Comparison of ENCODE assay signal across 2 cellular contexts in the genomic region with DNA sequence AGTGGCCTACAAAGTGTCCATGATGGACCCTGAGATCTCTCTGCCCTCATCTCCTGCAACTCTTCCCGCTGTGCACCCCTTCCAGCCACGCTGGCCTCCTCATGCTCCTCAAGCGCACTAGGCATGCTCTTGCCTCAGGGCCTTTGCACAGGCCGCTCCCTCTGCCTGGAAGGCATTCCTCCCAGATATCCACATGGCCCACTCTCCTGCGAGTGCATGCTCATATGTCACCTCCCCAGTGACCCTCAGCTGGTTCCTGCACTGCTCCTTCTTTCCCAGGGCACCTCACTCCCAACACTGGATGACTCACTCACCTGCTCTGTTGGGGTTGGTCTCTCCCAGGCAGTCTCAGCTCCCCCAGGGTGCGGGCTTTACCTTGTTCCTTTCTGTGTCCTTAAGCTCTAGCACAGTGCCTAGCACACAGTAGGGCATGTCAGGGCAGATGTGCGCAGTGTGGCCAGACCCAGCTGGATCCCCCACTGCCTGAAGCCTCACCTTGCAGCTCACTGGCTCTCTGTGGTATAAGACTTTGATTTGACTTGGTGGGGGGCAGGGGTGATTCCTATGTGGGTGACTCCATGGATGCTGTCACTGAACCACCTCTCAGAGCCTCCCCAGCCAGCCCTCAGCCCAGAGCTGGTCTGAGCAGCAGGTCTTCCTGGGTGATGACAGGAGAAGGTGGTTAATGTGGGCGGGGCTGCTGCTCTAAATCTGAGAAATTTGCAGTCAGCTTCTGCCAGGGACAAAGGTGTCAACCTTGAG.
TF ChIP-seq lines count a peak whose summit lies in the region.

No MANE protein-coding gene starts in this region.

TF ChIP-seq in HEK293, 187 proteins besides CTCF, POLR2A, EP300 and RAD21 (continues in another document):
- TF ChIP-seq, protein P1, sequence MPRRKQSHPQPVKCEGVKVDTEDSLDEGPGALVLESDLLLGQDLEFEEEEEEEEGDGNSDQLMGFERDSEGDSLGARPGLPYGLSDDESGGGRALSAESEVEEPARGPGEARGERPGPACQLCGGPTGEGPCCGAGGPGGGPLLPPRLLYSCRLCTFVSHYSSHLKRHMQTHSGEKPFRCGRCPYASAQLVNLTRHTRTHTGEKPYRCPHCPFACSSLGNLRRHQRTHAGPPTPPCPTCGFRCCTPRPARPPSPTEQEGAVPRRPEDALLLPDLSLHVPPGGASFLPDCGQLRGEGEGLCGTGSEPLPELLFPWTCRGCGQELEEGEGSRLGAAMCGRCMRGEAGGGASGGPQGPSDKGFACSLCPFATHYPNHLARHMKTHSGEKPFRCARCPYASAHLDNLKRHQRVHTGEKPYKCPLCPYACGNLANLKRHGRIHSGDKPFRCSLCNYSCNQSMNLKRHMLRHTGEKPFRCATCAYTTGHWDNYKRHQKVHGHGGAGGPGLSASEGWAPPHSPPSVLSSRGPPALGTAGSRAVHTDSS (tag by site-specific recombination; IDR thresholded peaks at IDR 0.05) = no peak
- TF ChIP-seq ZNF324 (tag by site-specific recombination; IDR thresholded peaks at IDR 0.05) (no peak), ZNF133 (tag by site-specific recombination; IDR thresholded peaks at IDR 0.05) (no peak), ZSCAN30 (tag by site-specific recombination; IDR thresholded peaks at IDR 0.05) (no peak), ZNF571 (tag by site-specific recombination; IDR thresholded peaks at IDR 0.05) (no peak), ZFHX2 (tag by site-specific recombination; conservative IDR thresholded peaks at IDR 0.05) (peak; percentile 67), GLIS2 (tag by site-specific recombination; IDR thresholded peaks at IDR 0.05) (peak; percentile 60), ZNF670 (tag by site-specific recombination; IDR thresholded peaks at IDR 0.05; ENCODE audit: low read depth) (no peak), ZBTB8A (tag by site-specific recombination; IDR thresholded peaks at IDR 0.05) (no peak), ZNF791 (tag by site-specific recombination; IDR thresholded peaks at IDR 0.05) (no peak), ZFP37 (tag by site-specific recombination; IDR thresholded peaks at IDR 0.05) (no peak), ZNF747 (tag by site-specific recombination; IDR thresholded peaks at IDR 0.05) (no peak), ZNF157 (tag by site-specific recombination; IDR thresholded peaks at IDR 0.05) (no peak), YY2 (tag by site-specific recombination; IDR thresholded peaks at IDR 0.05) (no peak), ZSCAN16 (tag by site-specific recombination; IDR thresholded peaks at IDR 0.05) (no peak), ZNF350 (tag by site-specific recombination; IDR thresholded peaks at IDR 0.05) (no peak)
- TF ChIP-seq, protein P2, sequence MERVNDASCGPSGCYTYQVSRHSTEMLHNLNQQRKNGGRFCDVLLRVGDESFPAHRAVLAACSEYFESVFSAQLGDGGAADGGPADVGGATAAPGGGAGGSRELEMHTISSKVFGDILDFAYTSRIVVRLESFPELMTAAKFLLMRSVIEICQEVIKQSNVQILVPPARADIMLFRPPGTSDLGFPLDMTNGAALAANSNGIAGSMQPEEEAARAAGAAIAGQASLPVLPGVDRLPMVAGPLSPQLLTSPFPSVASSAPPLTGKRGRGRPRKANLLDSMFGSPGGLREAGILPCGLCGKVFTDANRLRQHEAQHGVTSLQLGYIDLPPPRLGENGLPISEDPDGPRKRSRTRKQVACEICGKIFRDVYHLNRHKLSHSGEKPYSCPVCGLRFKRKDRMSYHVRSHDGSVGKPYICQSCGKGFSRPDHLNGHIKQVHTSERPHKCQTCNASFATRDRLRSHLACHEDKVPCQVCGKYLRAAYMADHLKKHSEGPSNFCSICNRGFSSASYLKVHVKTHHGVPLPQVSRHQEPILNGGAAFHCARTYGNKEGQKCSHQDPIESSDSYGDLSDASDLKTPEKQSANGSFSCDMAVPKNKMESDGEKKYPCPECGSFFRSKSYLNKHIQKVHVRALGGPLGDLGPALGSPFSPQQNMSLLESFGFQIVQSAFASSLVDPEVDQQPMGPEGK (tag by site-specific recombination; IDR thresholded peaks at IDR 0.05) = 0 out of 2 replicates have a peak, but pooled peaks have one; percentile 18
- TF ChIP-seq, protein P3, sequence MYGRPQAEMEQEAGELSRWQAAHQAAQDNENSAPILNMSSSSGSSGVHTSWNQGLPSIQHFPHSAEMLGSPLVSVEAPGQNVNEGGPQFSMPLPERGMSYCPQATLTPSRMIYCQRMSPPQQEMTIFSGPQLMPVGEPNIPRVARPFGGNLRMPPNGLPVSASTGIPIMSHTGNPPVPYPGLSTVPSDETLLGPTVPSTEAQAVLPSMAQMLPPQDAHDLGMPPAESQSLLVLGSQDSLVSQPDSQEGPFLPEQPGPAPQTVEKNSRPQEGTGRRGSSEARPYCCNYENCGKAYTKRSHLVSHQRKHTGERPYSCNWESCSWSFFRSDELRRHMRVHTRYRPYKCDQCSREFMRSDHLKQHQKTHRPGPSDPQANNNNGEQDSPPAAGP (tag by site-specific recombination; IDR thresholded peaks at IDR 0.05) = no peak
- TF ChIP-seq, protein P4, sequence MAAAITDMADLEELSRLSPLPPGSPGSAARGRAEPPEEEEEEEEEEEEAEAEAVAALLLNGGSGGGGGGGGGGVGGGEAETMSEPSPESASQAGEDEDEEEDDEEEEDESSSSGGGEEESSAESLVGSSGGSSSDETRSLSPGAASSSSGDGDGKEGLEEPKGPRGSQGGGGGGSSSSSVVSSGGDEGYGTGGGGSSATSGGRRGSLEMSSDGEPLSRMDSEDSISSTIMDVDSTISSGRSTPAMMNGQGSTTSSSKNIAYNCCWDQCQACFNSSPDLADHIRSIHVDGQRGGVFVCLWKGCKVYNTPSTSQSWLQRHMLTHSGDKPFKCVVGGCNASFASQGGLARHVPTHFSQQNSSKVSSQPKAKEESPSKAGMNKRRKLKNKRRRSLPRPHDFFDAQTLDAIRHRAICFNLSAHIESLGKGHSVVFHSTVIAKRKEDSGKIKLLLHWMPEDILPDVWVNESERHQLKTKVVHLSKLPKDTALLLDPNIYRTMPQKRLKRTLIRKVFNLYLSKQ (tag by site-specific recombination; IDR thresholded peaks at IDR 0.05; ENCODE audit: borderline replicate concordance) = no peak
- TF ChIP-seq, protein P5, sequence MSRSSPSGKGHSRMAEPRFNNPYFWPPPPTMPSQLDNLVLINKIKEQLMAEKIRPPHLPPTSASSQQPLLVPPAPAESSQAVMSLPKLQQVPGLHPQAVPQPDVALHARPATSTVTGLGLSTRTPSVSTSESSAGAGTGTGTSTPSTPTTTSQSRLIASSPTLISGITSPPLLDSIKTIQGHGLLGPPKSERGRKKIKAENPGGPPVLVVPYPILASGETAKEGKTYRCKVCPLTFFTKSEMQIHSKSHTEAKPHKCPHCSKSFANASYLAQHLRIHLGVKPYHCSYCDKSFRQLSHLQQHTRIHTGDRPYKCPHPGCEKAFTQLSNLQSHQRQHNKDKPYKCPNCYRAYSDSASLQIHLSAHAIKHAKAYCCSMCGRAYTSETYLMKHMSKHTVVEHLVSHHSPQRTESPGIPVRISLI (tag by site-specific recombination; IDR thresholded peaks at IDR 0.05) = no peak

TF ChIP-seq in H1, 55 proteins besides CTCF, POLR2A, EP300 and RAD21:
- no peak for TF ChIP-seq TCF12 (IDR thresholded peaks at IDR 0.05; ENCODE audit: low read depth, low read length)
- peak; percentile 17; the same call in 1 of the 2 replicates for TF ChIP-seq KDM1A (IDR thresholded peaks at IDR 0.05; ENCODE audit: borderline replicate concordance, low read length)
